In genomic region chr2:85525029-85525428, GRCh38 we compare ENCODE assay signal across 11 cellular contexts. TPM values are rescaled to one million over a fixed set of nuclear protein-coding genes. Genes with fewer than 3 reads are reported as not detected.
DNase-seq lines count a peak whose midpoint lies in the region; FAIRE-seq and TF ChIP-seq lines count a peak whose summit lies in the region.
"Had no signal": no experiment of that assay in that cellular context is flagged by ENCODE, and none has a peak within 500 bp of the region (broad histone marks: within the 10 kb centered on the region; RNA-seq: fewer than 3 reads in every experiment).

No MANE protein-coding gene starts in this region.

- H3K4me1 ChIP-seq in kidney (ENCODE audit: control insufficient read depth in 1 of 2, insufficient read depth in 1 of 2, low read depth in 1 of 2, low read length in 2 of 2) = peaks cover 0 to 11% of the 10 kb centered on the region in 2 donors
- peaks cover 19% of the 10 kb centered on the region for H3K4me1 ChIP-seq in testis
- peaks cover 10% of the 10 kb centered on the region for H3K4me1 ChIP-seq in Karpas-422 (ENCODE audit: low read length)

- no peak overlapping the region for H3K4me2 ChIP-seq in Karpas-422 (ENCODE audit: low read depth, low read length, poor library complexity, severe bottlenecking)

- H3K36me3 ChIP-seq in kidney (ENCODE audit: control insufficient read depth in 1 of 2, insufficient read depth in 2 of 2, low read length in 2 of 2) (no peaks in the 10 kb centered on the region), testis (ENCODE audit: low read depth, missing control alignments) (no peaks in the 10 kb centered on the region), Karpas-422 (ENCODE audit: insufficient read depth, low read length) (no peaks in the 10 kb centered on the region)
- H3K36me3 ChIP-seq: suprapubic skin had no signal

- H3K4me3 ChIP-seq in kidney (ENCODE audit: low read length in 2 of 2) (no peak overlapping the region), testis (no peak overlapping the region), Karpas-422 (ENCODE audit: low read length) (no peak overlapping the region)
- H3K4me3 ChIP-seq: mucosa of descending colon, suprapubic skin had no signal

- peak; percentile 32 for DNase-seq in SK-N-DZ (ENCODE audit: low spot score)
- no peak for DNase-seq in kidney
- DNase-seq in testis = no peak
- DNase-seq in Karpas-422 = no peak
- DNase-seq in GM12892 (ENCODE audit: insufficient read length) = no peak
- DNase-seq: activated CD8-positive, alpha-beta memory T cell treated with anti-CD3 and anti-CD28 coated beads, Interleukin-2, amount 50 U/mL, for 4 hours; mucosa of descending colon; NCI-H1417 treated with DMSO at 0.1 percent for 48 hours; right cardiac atrium had no signal

- no peak for TF ChIP-seq CTCF in kidney (IDR thresholded peaks at IDR 0.05; ENCODE audit: borderline replicate concordance, extremely low read depth, insufficient read depth)
- no peak for TF ChIP-seq CTCF in testis (IDR thresholded peaks at IDR 0.05)

- no peaks in the 10 kb centered on the region for H3K27me3 ChIP-seq in testis
- no peaks in the 10 kb centered on the region for H3K27me3 ChIP-seq in Karpas-422 (ENCODE audit: low read length)
- H3K27me3 ChIP-seq: suprapubic skin had no signal

- no peaks in the 10 kb centered on the region for H3K79me2 ChIP-seq in Karpas-422 (ENCODE audit: low read length)

- H3K9me2 ChIP-seq in Karpas-422 (replicated peaks; ENCODE audit: insufficient read depth, low read length) = no peaks in the 10 kb centered on the region

- intact Hi-C loops in kidney (cut with DNase I) = no loop called here
- intact Hi-C loops in testis (cut with DNase I; ENCODE audit: low total_unique reads) = no loop called here

- H3K9me3 ChIP-seq in kidney (ENCODE audit: control insufficient read depth in 1 of 2, low read length in 2 of 2) = no peaks in the 10 kb centered on the region
- H3K9me3 ChIP-seq in testis = no peaks in the 10 kb centered on the region
- no peaks in the 10 kb centered on the region for H3K9me3 ChIP-seq in Karpas-422 (ENCODE audit: low read length)
- H3K9me3 ChIP-seq: mucosa of descending colon, suprapubic skin had no signal

- FAIRE-seq in kidney (lab: Jason Lieb, UNC) = no peak
- FAIRE-seq in GM12892 (lab: Jason Lieb, UNC) = no peak
- FAIRE-seq: colon had no signal

- no peaks in the 10 kb centered on the region for H4K20me1 ChIP-seq in Karpas-422 (ENCODE audit: insufficient read depth, low read depth, low read length)

- no peak overlapping the region for H2AFZ ChIP-seq in Karpas-422 (ENCODE audit: low read length)

- WGBS in testis, 2 donors = 65 to 73% methylated on average over 5 of the region's 5 CpGs

- TF ChIP-seq POLR2A in testis (IDR thresholded peaks at IDR 0.05) (no peak), GM12892 (IDR thresholded peaks at IDR 0.05; ENCODE audit: low read depth, low read length) (no peak)

- H3K27ac ChIP-seq in kidney (ENCODE audit: low read depth in 2 of 2, low read length in 2 of 2) (peak overlapping the region in 1 of 2 donors; percentile 47), testis (peak overlapping the region; percentile 28 to 43), Karpas-422 (ENCODE audit: low read length) (no peak overlapping the region)
- H3K27ac ChIP-seq: suprapubic skin had no signal

- H3K9ac ChIP-seq in kidney (ENCODE audit: low read length in 2 of 2) = peak overlapping the region; percentile 16 to 40
- no peak overlapping the region for H3K9ac ChIP-seq in Karpas-422 (ENCODE audit: low read length)

RNA-seq across cellular contexts. Expression of gene MAT2A, which starts 13.9 kb away (rescaled TPM):
- polyA plus RNA-seq in SK-N-DZ (2014; cell fraction: cytosol; rRNA removed) = 166 and 214 TPM in 2 replicates
- polyA plus RNA-seq in SK-N-DZ (2014; cell fraction: nucleus; rRNA removed) = 1,050 and 1,575 TPM in 2 replicates
- total RNA-seq in kidney (300 TPM), testis (100 to 1,000 TPM; 219 to 268 TPM)
- polyA plus RNA-seq in kidney (ENCODE audit: insufficient read depth, low read depth, low replicate concordance) (155 TPM), testis (ENCODE audit: insufficient read depth, low read depth, low replicate concordance) (198 TPM)
- 324 and 544 TPM in 2 replicates for total RNA-seq in Karpas-422 (2014; rRNA removed; shearing (Covaris generic); ENCODE audit: low replicate concordance)
- 211 TPM for polyA plus RNA-seq in GM12892 (2012; ENCODE audit: missing spikeins)

RNA-seq across cellular contexts. Expression of gene GGCX, which starts 36.3 kb away (rescaled TPM):
- 17.6 and 21.2 TPM in 2 replicates for polyA plus RNA-seq in SK-N-DZ (2014; cell fraction: cytosol; rRNA removed)
- polyA plus RNA-seq in SK-N-DZ (2014; cell fraction: nucleus; rRNA removed) = 27.6 and 31.3 TPM in 2 replicates
- total RNA-seq in kidney = 50.7 TPM
- 27.8 TPM for polyA plus RNA-seq in kidney (ENCODE audit: insufficient read depth, low read depth, low replicate concordance)
- total RNA-seq in testis = 10 to 100 TPM; 26.8 to 31.8 TPM
- polyA plus RNA-seq in testis (ENCODE audit: insufficient read depth, low read depth, low replicate concordance) = 21.1 TPM
- 31.6 and 47.0 TPM in 2 replicates for total RNA-seq in Karpas-422 (2014; rRNA removed; shearing (Covaris generic); ENCODE audit: low replicate concordance)
- polyA plus RNA-seq in GM12892 (2012; ENCODE audit: missing spikeins) = 15.3 TPM

RNA-seq across cellular contexts. Expression of gene VAMP8, which starts 52.4 kb away (rescaled TPM):
- 2.1 and 4.8 TPM in 2 replicates for polyA plus RNA-seq in SK-N-DZ (2014; cell fraction: cytosol; rRNA removed)
- polyA plus RNA-seq in SK-N-DZ (2014; cell fraction: nucleus; rRNA removed) = 0.42 and 0.97 TPM in 2 replicates
- total RNA-seq in kidney = 196 TPM
- 604 TPM for polyA plus RNA-seq in kidney (ENCODE audit: insufficient read depth, low read depth, low replicate concordance)
- 10 to 100 TPM; 10.8 to 13.9 TPM for total RNA-seq in testis
- polyA plus RNA-seq in testis (ENCODE audit: insufficient read depth, low read depth, low replicate concordance) = 59.0 TPM
- 122 and 141 TPM in 2 replicates for total RNA-seq in Karpas-422 (2014; rRNA removed; shearing (Covaris generic); ENCODE audit: low replicate concordance)
- polyA plus RNA-seq in GM12892 (2012; ENCODE audit: missing spikeins) = 153 TPM

RNA-seq across cellular contexts. Expression of gene VAMP5, which starts 59.2 kb away (rescaled TPM):
- polyA plus RNA-seq in SK-N-DZ (2014; cell fraction: cytosol; rRNA removed) = not detected in 2 replicates
- polyA plus RNA-seq in SK-N-DZ (2014; cell fraction: nucleus; rRNA removed) = not detected in 2 replicates
- total RNA-seq in kidney = 46.0 TPM
- 145 TPM for polyA plus RNA-seq in kidney (ENCODE audit: insufficient read depth, low read depth, low replicate concordance)
- 10 to 100 TPM in 1 of 2 donors, 1 to 10 TPM in 1; 4.9 to 17.5 TPM for total RNA-seq in testis
- polyA plus RNA-seq in testis (ENCODE audit: insufficient read depth, low read depth, low replicate concordance) = 36.8 TPM
- total RNA-seq in Karpas-422 (2014; rRNA removed; shearing (Covaris generic); ENCODE audit: low replicate concordance) = 0.29 TPM in 1 of 2 replicates, not detected in the other
- polyA plus RNA-seq in GM12892 (2012; ENCODE audit: missing spikeins) = 56.4 TPM
